Comparison of ENCODE assay signal across 8 cellular contexts in genomic region chr6:41545174-41545702, GRCh38. TPM values are rescaled to one million over a fixed set of nuclear protein-coding genes. Genes with fewer than 3 reads are reported as not detected.
A peak's percentile ranks its signal among the peaks of the same experiment; 100 is the strongest.
DNase-seq lines count a peak whose midpoint lies in the region; ATAC-seq and TF ChIP-seq lines count a peak whose summit lies in the region.

No MANE protein-coding gene starts in this region.

- no peaks in the 10 kb centered on the region for H3K27me3 ChIP-seq in thoracic aorta (replicated peaks; ENCODE audit: insufficient read depth)

- peaks cover 24% of the 10 kb centered on the region for H3K4me1 Mint-ChIP-seq in activated CD4-positive, alpha-beta T cell treated with anti-CD3 and anti-CD28 coated beads, Interleukin-2, amount 10 ng/mL, durations not matched to agents 7 days and 5 days
- peaks cover 27% of the 10 kb centered on the region for H3K4me1 Mint-ChIP-seq in activated CD4-positive, alpha-beta memory T cell treated with anti-CD3 and anti-CD28 coated beads for 36 hours (ENCODE audit: low read depth)

- H3K4me3 Mint-ChIP-seq in activated CD4-positive, alpha-beta T cell treated with anti-CD3 and anti-CD28 coated beads, Interleukin-2, amount 10 ng/mL, durations not matched to agents 7 days and 5 days = peak overlapping the region; percentile 36
- peak overlapping the region; percentile 84 for H3K4me3 Mint-ChIP-seq in activated CD4-positive, alpha-beta memory T cell treated with anti-CD3 and anti-CD28 coated beads for 36 hours

- CTCF ChIA-PET in activated CD4-positive, alpha-beta T cell treated with anti-CD3 and anti-CD28 coated beads, Interleukin-2, amount 10 ng/mL, durations not matched to agents 7 days and 5 days (lab: Charles Lee) = interaction anchor here (1.3 kb wide), 1 partner anchor 23 kb away, joined by 4 read pairs; no protein-coding TSS in a partner anchor
- CTCF ChIA-PET in activated CD4-positive, alpha-beta memory T cell treated with anti-CD3 and anti-CD28 coated beads for 36 hours (lab: Charles Lee) = interaction anchor here (1.6 kb wide), 1 partner anchor 177 kb away, joined by 4 read pairs; no protein-coding TSS in a partner anchor

- H3K4me1 ChIP-seq in thoracic aorta (ENCODE audit: control insufficient read depth in 1 of 2, low read depth in 2 of 2) = peaks cover 6 to 32% of the 10 kb centered on the region in 2 donors

- H3K27me3 Mint-ChIP-seq in activated CD4-positive, alpha-beta T cell treated with anti-CD3 and anti-CD28 coated beads, Interleukin-2, amount 10 ng/mL, durations not matched to agents 7 days and 5 days = peaks cover 57% of the 10 kb centered on the region
- H3K27me3 Mint-ChIP-seq in activated CD4-positive, alpha-beta memory T cell treated with anti-CD3 and anti-CD28 coated beads for 36 hours = peaks cover 2% of the 10 kb centered on the region

- no peaks in the 10 kb centered on the region for H3K36me3 ChIP-seq in thoracic aorta

- TF ChIP-seq CTCF in thoracic aorta (IDR thresholded peaks at IDR 0.05) = no peak

- POLR2A ChIA-PET in activated CD4-positive, alpha-beta T cell treated with anti-CD3 and anti-CD28 coated beads, Interleukin-2, amount 10 ng/mL, durations not matched to agents 7 days and 5 days (lab: Charles Lee) = no interaction called here
- POLR2A ChIA-PET in activated CD4-positive, alpha-beta memory T cell treated with anti-CD3 and anti-CD28 coated beads for 36 hours (lab: Charles Lee) = interaction anchor here (1.2 kb wide), 1 partner anchor 13 kb away, joined by 5 read pairs; no protein-coding TSS in a partner anchor

- H3K4me3 ChIP-seq in iPS-18c (ENCODE audit: insufficient read depth, low read depth, low read length) (peak overlapping the region; percentile 63), thoracic aorta (peak overlapping the region; percentile 97)

- no peaks in the 10 kb centered on the region for H3K36me3 Mint-ChIP-seq in activated CD4-positive, alpha-beta T cell treated with anti-CD3 and anti-CD28 coated beads, Interleukin-2, amount 10 ng/mL, durations not matched to agents 7 days and 5 days (ENCODE audit: low read depth)
- H3K36me3 Mint-ChIP-seq in activated CD4-positive, alpha-beta memory T cell treated with anti-CD3 and anti-CD28 coated beads for 36 hours = peaks cover 5% of the 10 kb centered on the region

- no peak overlapping the region for H3K27ac ChIP-seq in thoracic aorta

- DNase-seq in activated CD4-positive, alpha-beta T cell treated with anti-CD3 and anti-CD28 coated beads, Interleukin-2, amount 10 ng/mL, durations not matched to agents 7 days and 5 days = no peak
- DNase-seq in activated CD4-positive, alpha-beta T cell treated with anti-CD3 and anti-CD28 coated beads, Interleukin-2, amount 50 U/mL, for 1 hour = no peak
- DNase-seq in activated CD4-positive, alpha-beta memory T cell treated with anti-CD3 and anti-CD28 coated beads for 36 hours = no peak
- DNase-seq in thoracic aorta (ENCODE audit: low spot score) (no peak), iPS-NIHi11 (ENCODE audit: low spot score) (no peak)

- intact Hi-C loops in activated CD4-positive, alpha-beta memory T cell treated with anti-CD3 and anti-CD28 coated beads for 36 hours (cut with micrococcal nuclease) = loop anchor here (5.0 kb wide), 2 partner anchors 47 to 473 kb away; partner anchors contain the start of genes NFYA and OARD1

- ATAC-seq in thoracic aorta (ENCODE audit: insufficient number of reproducible peaks, low FRiP score, low read depth) = no peak
- no peak for ATAC-seq in HG02840 (IDR thresholded peaks at IDR 0.05; ENCODE audit: low FRiP score, unreplicated experiment)
- ATAC-seq in HG02798 (IDR thresholded peaks at IDR 0.05; ENCODE audit: poor library complexity, unreplicated experiment) = no peak

- no peak overlapping the region for H3K27ac Mint-ChIP-seq in activated CD4-positive, alpha-beta T cell treated with anti-CD3 and anti-CD28 coated beads, Interleukin-2, amount 10 ng/mL, durations not matched to agents 7 days and 5 days
- peak overlapping the region; percentile 68 for H3K27ac Mint-ChIP-seq in activated CD4-positive, alpha-beta memory T cell treated with anti-CD3 and anti-CD28 coated beads for 36 hours

- H3K9me3 Mint-ChIP-seq in activated CD4-positive, alpha-beta T cell treated with anti-CD3 and anti-CD28 coated beads, Interleukin-2, amount 10 ng/mL, durations not matched to agents 7 days and 5 days = no peaks in the 10 kb centered on the region
- no peaks in the 10 kb centered on the region for H3K9me3 Mint-ChIP-seq in activated CD4-positive, alpha-beta memory T cell treated with anti-CD3 and anti-CD28 coated beads for 36 hours

- H3K9me3 ChIP-seq in iPS-18c (ENCODE audit: control insufficient read depth, insufficient read depth, low read length) (no peaks in the 10 kb centered on the region), thoracic aorta (no peaks in the 10 kb centered on the region)

RNA-seq across cellular contexts. Expression of gene FOXP4, which starts 0.9 kb away (rescaled TPM):
- 1 to 10 TPM; 4.8 to 5.3 TPM for total RNA-seq in activated CD4-positive, alpha-beta T cell treated with anti-CD3 and anti-CD28 coated beads, Interleukin-2, amount 10 ng/mL, durations not matched to agents 7 days and 5 days
- 10 to 100 TPM; 19.5 to 21.6 TPM for total RNA-seq in activated CD4-positive, alpha-beta memory T cell treated with anti-CD3 and anti-CD28 coated beads for 36 hours
- total RNA-seq in thoracic aorta = 10 to 100 TPM; 15.7 to 21.0 TPM
